ENCODE assay signal across 8 cellular contexts in the genomic region with DNA sequence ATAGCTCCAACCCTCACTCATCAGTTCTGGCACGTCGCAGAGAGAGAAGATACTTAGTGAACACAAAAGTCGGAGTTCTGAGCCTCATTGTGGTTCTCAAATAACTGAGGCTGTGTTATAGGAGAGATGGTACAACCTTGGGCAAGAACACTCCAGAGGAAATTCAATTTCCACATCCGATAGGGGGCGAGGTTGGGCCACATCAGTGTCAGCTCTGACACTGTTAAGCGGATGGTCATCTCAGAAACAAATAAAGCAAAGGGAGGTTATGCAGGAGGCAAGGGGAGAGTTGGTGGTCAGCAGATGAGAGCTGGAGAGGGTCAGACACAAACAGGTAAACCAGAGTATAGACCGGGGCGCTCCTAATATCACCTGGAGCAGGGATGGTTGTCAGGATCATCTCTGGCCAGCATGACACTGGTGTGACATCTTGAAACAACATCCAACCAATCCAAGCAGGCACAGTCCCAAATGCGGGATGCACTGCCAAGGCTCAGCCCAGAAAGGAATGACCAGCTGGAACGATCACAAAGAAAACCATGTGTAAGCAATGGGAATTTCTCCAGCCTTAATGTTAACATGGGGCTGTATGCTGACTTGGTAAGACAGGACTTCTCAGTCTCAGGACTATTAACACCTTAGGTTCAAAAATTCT.
DNase-seq lines count a peak whose midpoint lies in the region; ATAC-seq, FAIRE-seq and TF ChIP-seq lines count a peak whose summit lies in the region.
"Had no signal": no experiment of that assay in that cellular context is flagged by ENCODE, and none has a peak within 500 bp of the region (broad histone marks: within the 10 kb centered on the region; RNA-seq: fewer than 3 reads in every experiment).

No MANE protein-coding gene starts in this region.

- H3K9me3 ChIP-seq in sigmoid colon = no peaks in the 10 kb centered on the region

- TF ChIP-seq POLR2A in GM12892 (IDR thresholded peaks at IDR 0.05; ENCODE audit: low read depth, low read length) = no peak
- TF ChIP-seq POLR2A in sigmoid colon (IDR thresholded peaks at IDR 0.05) = no peak

- WGBS in sigmoid colon, 2 donors = 58 to 73% methylated on average over 10 of the region's 10 CpGs

- H3K36me3 ChIP-seq in sigmoid colon = no peaks in the 10 kb centered on the region

- no peak for TF ChIP-seq EP300 in sigmoid colon (IDR thresholded peaks at IDR 0.05)

- FAIRE-seq in GM12892 (lab: Jason Lieb, UNC) = peak; percentile 51

- H3K4me3 ChIP-seq in sigmoid colon = no peak overlapping the region

- H3K4me1 ChIP-seq in sigmoid colon = peaks cover 0 to 42% (median 36%) of the 10 kb centered on the region in 4 donors

- H3K27me3 ChIP-seq in sigmoid colon = no peaks in the 10 kb centered on the region

- no peak for DNase-seq in GM12892 (ENCODE audit: insufficient read length)
- peak; percentile 27 for DNase-seq in NOMO-1 treated with DMSO at 0.1 percent for 48 hours (lab: John Stamatoyannopoulos, UW; ENCODE audit: unreplicated experiment)
- peak; percentile 65 for DNase-seq in sigmoid colon
- DNase-seq in activated naive CD4-positive, alpha-beta T cell treated with anti-CD3 and anti-CD28 coated beads, Interleukin-2, amount 50 U/mL, for 16 hours = no peak
- DNase-seq in epidermal melanocyte (ENCODE audit: insufficient read length, low spot score) = no peak
- DNase-seq: left cardiac atrium had no signal

- no peak for TF ChIP-seq CTCF in sigmoid colon (IDR thresholded peaks at IDR 0.05)

- intact Hi-C loops in sigmoid colon (cut with DNase I) = no loop called here

- no peak overlapping the region for H3K27ac ChIP-seq in sigmoid colon

- ATAC-seq in esophagus mucosa (peak; percentile 18), GM18909 (IDR thresholded peaks at IDR 0.05; ENCODE audit: poor library complexity, unreplicated experiment) (no peak)

Comparison
In these comparisons a context has a peak if more than half of its experiments do, and no peak if none do; other contexts are left out.
1. DNase-seq: peak in NOMO-1 treated with DMSO at 0.1 percent for 48 hours (single experiment) and sigmoid colon (single experiment); none in GM12892 (single experiment), activated naive CD4-positive, alpha-beta T cell treated with anti-CD3 and anti-CD28 coated beads, Interleukin-2, amount 50 U/mL, for 16 hours (single experiment) and epidermal melanocyte (single experiment).